ENCODE assay signal across 21 cellular contexts in the genomic region with DNA sequence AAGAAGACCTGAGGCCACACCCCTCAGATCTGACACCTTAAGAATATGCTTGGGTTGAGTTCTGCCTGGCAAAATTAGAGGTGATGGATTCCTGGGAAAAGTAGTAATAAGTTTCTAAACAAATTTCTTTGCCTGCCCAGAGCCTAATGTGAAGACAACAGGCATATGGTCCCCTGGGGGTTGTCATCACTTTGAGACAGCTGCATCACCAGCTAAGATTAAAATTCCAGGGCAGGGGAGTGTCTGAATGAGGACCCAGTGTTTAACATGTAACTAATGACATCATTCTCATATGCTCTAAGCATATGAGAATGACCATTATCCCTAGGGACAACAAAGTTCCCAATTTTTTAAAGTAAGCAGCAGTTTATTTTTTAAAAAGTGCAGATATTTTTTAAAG.
"Had no signal": no experiment of that assay in that cellular context is flagged by ENCODE, and none has a peak within 500 bp of the region (broad histone marks: within the 10 kb centered on the region; RNA-seq: fewer than 3 reads in every experiment).

No MANE protein-coding gene starts in this region.

- DNase-seq: dermis blood vessel endothelial cell; dorsolateral prefrontal cortex; effector CD4-positive, alpha-beta T cell; effector memory CD4-positive, alpha-beta T cell; foreskin fibroblast; foreskin melanocyte; gastrocnemius medialis; glutamatergic neuron; head of caudate nucleus; heart right ventricle; hippocampal formation; left cardiac atrium; left lung; left ventricle myocardium superior; lower lobe of right lung; mesenchymal stem cell; mucosa of descending colon; naive B cell; naive thymus-derived CD8-positive, alpha-beta T cell had no signal

- H3K36me3 ChIP-seq: esophagus muscularis mucosa, gastrocnemius medialis, heart right ventricle, left lung, lower lobe of right lung had no signal

- H3K4me1 ChIP-seq: esophagus muscularis mucosa, gastrocnemius medialis, heart right ventricle, left lung, lower lobe of right lung had no signal

- H3K27ac ChIP-seq: coronary artery, dorsolateral prefrontal cortex, esophagus muscularis mucosa, gastrocnemius medialis, heart right ventricle, left lung, lower lobe of right lung had no signal

- H3K9me3 ChIP-seq: esophagus muscularis mucosa, gastrocnemius medialis, lower lobe of right lung had no signal

- H3K27me3 ChIP-seq: dorsolateral prefrontal cortex, esophagus muscularis mucosa, gastrocnemius medialis, heart right ventricle, left lung had no signal

- H3K4me3 ChIP-seq: coronary artery, dorsolateral prefrontal cortex, esophagus muscularis mucosa, gastrocnemius medialis, heart right ventricle, left lung, lower lobe of right lung, mucosa of descending colon had no signal
